In genomic region chr17:40963838-40964237, GRCh38 we compare ENCODE assay signal across 8 cellular contexts. TPM values are rescaled to one million over a fixed set of nuclear protein-coding genes. Genes with fewer than 3 reads are reported as not detected.
A peak's percentile ranks its signal among the peaks of the same experiment; 100 is the strongest.
DNase-seq lines count a peak whose midpoint lies in the region; ATAC-seq and TF ChIP-seq lines count a peak whose summit lies in the region.

No MANE protein-coding gene starts in this region.

- H3K9me3 Mint-ChIP-seq in chondrocyte (ENCODE audit: low read depth): peaks cover 13% of the 10 kb centered on the region
- H3K9me3 Mint-ChIP-seq in osteocyte (ENCODE audit: unreplicated experiment): no peaks in the 10 kb centered on the region

- H3K27me3 Mint-ChIP-seq in chondrocyte (ENCODE audit: low read depth) (no peaks in the 10 kb centered on the region), osteocyte (ENCODE audit: unreplicated experiment) (no peaks in the 10 kb centered on the region)

- DNase-seq in DMS53 treated with DMSO at 0.1 percent for 48 hours (lab: John Stamatoyannopoulos, UW; ENCODE audit: unreplicated experiment) (peak; percentile 5), Kasumi-1 (lab: John Stamatoyannopoulos, UW) (peak; percentile 31 to 34), chondrocyte (ENCODE audit: low spot score) (no peak), osteocyte (ENCODE audit: extremely low spot score, unreplicated experiment) (no peak), anterior cingulate cortex (lab: John Stamatoyannopoulos, UW) (no peak), globus pallidus (ENCODE audit: low spot score) (no peak), T-helper 1 cell (no peak)

- H3K36me3 Mint-ChIP-seq in chondrocyte (ENCODE audit: low read depth): no peaks in the 10 kb centered on the region
- no peaks in the 10 kb centered on the region for H3K36me3 Mint-ChIP-seq in osteocyte (ENCODE audit: unreplicated experiment)

- H3K4me1 Mint-ChIP-seq in chondrocyte (ENCODE audit: low read depth): no peaks in the 10 kb centered on the region
- H3K4me1 Mint-ChIP-seq in osteocyte (ENCODE audit: unreplicated experiment): peaks cover 8% of the 10 kb centered on the region

- H3K27ac Mint-ChIP-seq in chondrocyte (ENCODE audit: unreplicated experiment) (no peak overlapping the region), osteocyte (ENCODE audit: unreplicated experiment) (no peak overlapping the region)

- no peak for ATAC-seq in HG02840 (IDR thresholded peaks at IDR 0.05; ENCODE audit: low FRiP score, unreplicated experiment)

- no peak overlapping the region for H3K4me3 Mint-ChIP-seq in chondrocyte (ENCODE audit: unreplicated experiment)
- H3K4me3 Mint-ChIP-seq in osteocyte (ENCODE audit: unreplicated experiment): no peak overlapping the region

- TF ChIP-seq CTCF in chondrocyte (IDR thresholded peaks at IDR 0.05) (peak; percentile 81), osteocyte (IDR thresholded peaks at IDR 0.05) (peak; percentile 64)

RNA-seq across cellular contexts. Expression of gene KRT39, which starts 2.9 kb away (rescaled TPM):
- total RNA-seq in chondrocyte (not detected in 3 replicates), osteocyte (not detected in 2 replicates)

RNA-seq across cellular contexts. Expression of gene KRT40, which starts 20.3 kb away (rescaled TPM):
- total RNA-seq in chondrocyte: not detected in 3 replicates
- not detected in 2 replicates for total RNA-seq in osteocyte

RNA-seq across cellular contexts. Expression of gene KRT23, which starts 26.4 kb away (rescaled TPM):
- total RNA-seq in chondrocyte: not detected in 3 replicates
- not detected in 2 replicates for total RNA-seq in osteocyte

RNA-seq across cellular contexts. Expression of gene KRTAP3-3, which starts 30.1 kb away (rescaled TPM):
- total RNA-seq in chondrocyte (not detected in 3 replicates), osteocyte (not detected in 2 replicates)

RNA-seq across cellular contexts. Expression of gene KRTAP3-2, which starts 35.9 kb away (rescaled TPM):
- total RNA-seq in chondrocyte: not detected in 3 replicates
- not detected in 2 replicates for total RNA-seq in osteocyte

Comparison
In these comparisons a context has a peak if more than half of its experiments do, and no peak if none do; other contexts are left out.
1. DNase-seq: peak in DMS53 treated with DMSO at 0.1 percent for 48 hours (single experiment) and Kasumi-1 (2 of 2); none in chondrocyte (single experiment), osteocyte (single experiment), anterior cingulate cortex (0 of 58), globus pallidus (single experiment) and T-helper 1 cell (0 of 5).